ENCODE assay signal across 23 cellular contexts in the genomic region with DNA sequence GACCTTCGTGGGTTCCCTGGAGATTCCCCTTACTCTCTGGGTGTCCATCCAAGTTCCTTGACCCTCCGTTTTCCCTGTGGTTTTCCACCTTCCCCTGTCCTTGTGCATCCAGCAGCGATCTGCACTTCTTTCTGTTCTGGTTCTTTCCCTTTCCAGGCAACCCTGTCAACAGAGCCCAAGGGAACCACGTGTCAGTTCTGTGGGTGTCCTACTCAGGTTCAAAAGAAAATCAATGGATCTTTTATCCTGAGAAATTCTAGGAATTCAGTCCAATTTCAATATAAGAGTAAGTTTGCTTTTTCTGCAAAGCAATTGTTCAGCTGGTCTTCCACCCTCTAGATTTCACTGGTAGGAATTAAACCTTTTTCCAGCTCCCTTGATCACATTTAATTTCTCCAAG.
"Had no signal": no experiment of that assay in that cellular context is flagged by ENCODE, and none has a peak within 500 bp of the region (broad histone marks: within the 10 kb centered on the region; RNA-seq: fewer than 3 reads in every experiment).

No MANE protein-coding gene starts in this region.

- H3K4me3 ChIP-seq: K562, PC-9 had no signal

- DNase-seq: activated CD4-positive, alpha-beta memory T cell treated with anti-CD3 and anti-CD28 coated beads, Interleukin-2, amount 10 ng/mL, durations not matched to agents 7 days and 5 days; activated CD4-positive, alpha-beta T cell treated with anti-CD3 and anti-CD28 coated beads for 36 hours; activated CD4-positive, alpha-beta T cell treated with anti-CD3 and anti-CD28 coated beads, Interleukin-2, amount 50 U/mL, for 1 hour; activated gamma-delta T cell; activated naive CD4-positive, alpha-beta T cell treated with anti-CD3 and anti-CD28 coated beads for 36 hours; activated T-cell treated with anti-CD3 and anti-CD28 coated beads for 4 hours; activated T-cell treated with anti-CD3 and anti-CD28 coated beads, Interleukin-2, amount 50 U/mL, for 48 hours; amygdala; caudate nucleus; Kasumi-1; NCI-H146; NCI-H187 treated with DMSO at 0.1 percent for 48 hours; NCI-H2081 treated with DMSO at 0.1 percent for 48 hours; NCI-H446; NCI-H524; PC-9; SK-N-SH; T-helper 1 cell had no signal

- H3K9me2 ChIP-seq: SK-N-SH had no signal

- H3K4me1 Mint-ChIP-seq: activated CD4-positive, alpha-beta memory T cell treated with anti-CD3 and anti-CD28 coated beads, Interleukin-2, amount 10 ng/mL, durations not matched to agents 7 days and 5 days; activated CD4-positive, alpha-beta T cell treated with anti-CD3 and anti-CD28 coated beads for 36 hours; activated T-helper 17 cell treated with anti-CD3 and anti-CD28 coated beads, Interleukin-2, amount 50 U/mL, for 72 hours had no signal

- H2AFZ ChIP-seq: PC-9 had no signal

- H3K36me3 Mint-ChIP-seq: activated naive CD8-positive, alpha-beta T cell had no signal

- FAIRE-seq: astrocyte, K562 had no signal

- H3K27ac Mint-ChIP-seq: activated CD4-positive, alpha-beta memory T cell treated with anti-CD3 and anti-CD28 coated beads, Interleukin-2, amount 10 ng/mL, durations not matched to agents 7 days and 5 days; activated CD4-positive, alpha-beta T cell treated with anti-CD3 and anti-CD28 coated beads for 36 hours; activated naive CD4-positive, alpha-beta T cell treated with anti-CD3 and anti-CD28 coated beads for 36 hours; activated naive CD8-positive, alpha-beta T cell; activated T-helper 17 cell treated with anti-CD3 and anti-CD28 coated beads, Interleukin-2, amount 50 U/mL, for 72 hours had no signal

- H3K4me2 ChIP-seq: PC-9, SK-N-SH had no signal

- H3K4me3 Mint-ChIP-seq: activated CD4-positive, alpha-beta memory T cell treated with anti-CD3 and anti-CD28 coated beads, Interleukin-2, amount 10 ng/mL, durations not matched to agents 7 days and 5 days; activated CD4-positive, alpha-beta T cell treated with anti-CD3 and anti-CD28 coated beads for 36 hours; activated naive CD4-positive, alpha-beta T cell treated with anti-CD3 and anti-CD28 coated beads for 36 hours; activated naive CD8-positive, alpha-beta T cell; activated T-helper 17 cell treated with anti-CD3 and anti-CD28 coated beads, Interleukin-2, amount 50 U/mL, for 72 hours had no signal

- H3K9me3 ChIP-seq: SK-N-SH had no signal

- H3K27ac ChIP-seq: PC-9, VCaP had no signal

- H3K27me3 Mint-ChIP-seq: activated CD4-positive, alpha-beta memory T cell treated with anti-CD3 and anti-CD28 coated beads, Interleukin-2, amount 10 ng/mL, durations not matched to agents 7 days and 5 days; activated CD4-positive, alpha-beta T cell treated with anti-CD3 and anti-CD28 coated beads for 36 hours; activated naive CD8-positive, alpha-beta T cell; activated T-helper 17 cell treated with anti-CD3 and anti-CD28 coated beads, Interleukin-2, amount 50 U/mL, for 72 hours had no signal

- H3K9ac ChIP-seq: SK-N-SH had no signal

- ATAC-seq: activated CD4-positive, alpha-beta T cell treated with anti-CD3 and anti-CD28 coated beads for 36 hours; activated T-helper 17 cell treated with anti-CD3 and anti-CD28 coated beads, Interleukin-2, amount 50 U/mL, for 72 hours; K562 had no signal
